In the genomic region with DNA sequence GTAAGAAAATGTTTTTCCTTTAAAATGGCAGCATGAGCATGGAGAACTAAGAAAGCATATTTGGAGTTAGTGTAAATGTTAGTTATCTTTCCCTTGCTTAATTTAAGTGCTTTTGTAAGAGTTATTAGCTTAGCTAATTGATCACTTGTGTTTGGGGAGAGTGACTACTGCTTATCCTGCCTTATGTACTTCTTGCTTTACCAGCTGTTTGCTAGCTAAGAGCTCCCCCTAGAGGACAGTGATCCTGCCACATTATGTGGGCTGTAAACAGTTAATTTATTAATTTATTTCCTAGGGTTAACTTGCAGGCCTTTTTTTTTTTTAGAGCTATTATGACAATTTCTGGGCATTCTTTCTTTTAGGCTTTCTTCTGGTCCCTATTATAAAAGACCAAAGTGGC, we compare ENCODE assay signal across 1 cellular context.
TF ChIP-seq lines count a peak whose summit lies in the region.

No MANE protein-coding gene starts in this region.

TF ChIP-seq in H1, 55 proteins besides CTCF, POLR2A, EP300 and RAD21:
- peak; percentile 34; the same call in 1 of the 2 replicates for TF ChIP-seq KDM1A (IDR thresholded peaks at IDR 0.05; ENCODE audit: borderline replicate concordance, low read length)
- no peak for TF ChIP-seq NRF1 (IDR thresholded peaks at IDR 0.05; ENCODE audit: low read depth, low read length)
- no peak for TF ChIP-seq PHF8 (conservative IDR thresholded peaks at IDR 0.05; ENCODE audit: low read depth, low read length)
- no peak for TF ChIP-seq EZH2 (IDR thresholded peaks at IDR 0.05; ENCODE audit: low read depth, low read length, severe bottlenecking)
